Comparison of ENCODE assay signal across 1 cellular context in genomic region chr10:80458638-80459037, GRCh38.
TF ChIP-seq lines count a peak whose summit lies in the region.

No MANE protein-coding gene starts in this region.

TF ChIP-seq in HCT116, 20 proteins besides CTCF, POLR2A, EP300 and RAD21 (continued from another document):
- TF ChIP-seq, protein P1, sequence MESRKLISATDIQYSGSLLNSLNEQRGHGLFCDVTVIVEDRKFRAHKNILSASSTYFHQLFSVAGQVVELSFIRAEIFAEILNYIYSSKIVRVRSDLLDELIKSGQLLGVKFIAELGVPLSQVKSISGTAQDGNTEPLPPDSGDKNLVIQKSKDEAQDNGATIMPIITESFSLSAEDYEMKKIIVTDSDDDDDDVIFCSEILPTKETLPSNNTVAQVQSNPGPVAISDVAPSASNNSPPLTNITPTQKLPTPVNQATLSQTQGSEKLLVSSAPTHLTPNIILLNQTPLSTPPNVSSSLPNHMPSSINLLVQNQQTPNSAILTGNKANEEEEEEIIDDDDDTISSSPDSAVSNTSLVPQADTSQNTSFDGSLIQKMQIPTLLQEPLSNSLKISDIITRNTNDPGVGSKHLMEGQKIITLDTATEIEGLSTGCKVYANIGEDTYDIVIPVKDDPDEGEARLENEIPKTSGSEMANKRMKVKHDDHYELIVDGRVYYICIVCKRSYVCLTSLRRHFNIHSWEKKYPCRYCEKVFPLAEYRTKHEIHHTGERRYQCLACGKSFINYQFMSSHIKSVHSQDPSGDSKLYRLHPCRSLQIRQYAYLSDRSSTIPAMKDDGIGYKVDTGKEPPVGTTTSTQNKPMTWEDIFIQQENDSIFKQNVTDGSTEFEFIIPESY (IDR thresholded peaks at IDR 0.05; ENCODE audit: extremely low read depth, insufficient replicate concordance, low read length), result no peak
- TF ChIP-seq POLR2AphosphoS5 (IDR thresholded peaks at IDR 0.05; ENCODE audit: low read depth, low read length), result no peak
- TF ChIP-seq, protein P2, sequence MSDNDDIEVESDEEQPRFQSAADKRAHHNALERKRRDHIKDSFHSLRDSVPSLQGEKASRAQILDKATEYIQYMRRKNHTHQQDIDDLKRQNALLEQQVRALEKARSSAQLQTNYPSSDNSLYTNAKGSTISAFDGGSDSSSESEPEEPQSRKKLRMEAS (IDR thresholded peaks at IDR 0.05), result no peak
- no peak for TF ChIP-seq TCF7L2 (IDR thresholded peaks at IDR 0.05; ENCODE audit: borderline replicate concordance, extremely low read depth, insufficient read depth, insufficient read length)
- TF ChIP-seq EGR1 (IDR thresholded peaks at IDR 0.05; ENCODE audit: low read depth), result no peak
- no peak for TF ChIP-seq EZH2phosphoT487 (IDR thresholded peaks at IDR 0.05; ENCODE audit: borderline replicate concordance)
TF ChIP-seq in HCT116: peak in this region for 0.
